Comparison of ENCODE assay signal across 1 cellular context in the genomic region with DNA sequence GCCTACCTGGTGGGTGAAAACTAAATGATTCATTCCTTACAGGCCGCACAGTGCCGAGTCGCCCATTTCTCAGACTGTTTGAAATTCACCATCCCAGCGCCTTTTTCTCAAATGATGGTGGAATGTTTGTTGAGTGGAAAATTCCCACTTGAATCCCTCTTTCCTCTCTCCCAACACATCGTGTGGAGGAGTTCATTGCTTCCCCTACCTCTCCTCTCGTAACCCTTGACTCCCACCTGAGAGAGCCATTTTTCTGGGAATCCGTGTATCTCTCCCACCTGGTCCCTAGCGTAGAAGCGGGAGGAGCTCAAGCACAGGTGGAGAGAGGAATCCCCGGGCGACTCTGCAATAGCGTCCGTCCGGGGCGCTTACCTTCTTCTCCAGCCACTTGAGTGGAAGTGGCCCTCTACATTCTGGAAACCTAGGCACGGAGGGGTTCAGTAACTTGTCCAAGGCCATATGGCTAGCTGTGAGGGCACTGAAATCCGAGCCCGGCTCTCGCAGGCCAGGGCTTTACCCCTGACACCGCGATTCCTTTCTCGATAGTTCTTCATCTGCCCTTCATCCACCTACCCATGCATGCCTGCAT.
TF ChIP-seq lines count a peak whose summit lies in the region.

No MANE protein-coding gene starts in this region.

TF ChIP-seq in GM23338, 12 proteins besides CTCF, POLR2A, EP300 and RAD21 (continued from another document):
- TF ChIP-seq, protein P1, sequence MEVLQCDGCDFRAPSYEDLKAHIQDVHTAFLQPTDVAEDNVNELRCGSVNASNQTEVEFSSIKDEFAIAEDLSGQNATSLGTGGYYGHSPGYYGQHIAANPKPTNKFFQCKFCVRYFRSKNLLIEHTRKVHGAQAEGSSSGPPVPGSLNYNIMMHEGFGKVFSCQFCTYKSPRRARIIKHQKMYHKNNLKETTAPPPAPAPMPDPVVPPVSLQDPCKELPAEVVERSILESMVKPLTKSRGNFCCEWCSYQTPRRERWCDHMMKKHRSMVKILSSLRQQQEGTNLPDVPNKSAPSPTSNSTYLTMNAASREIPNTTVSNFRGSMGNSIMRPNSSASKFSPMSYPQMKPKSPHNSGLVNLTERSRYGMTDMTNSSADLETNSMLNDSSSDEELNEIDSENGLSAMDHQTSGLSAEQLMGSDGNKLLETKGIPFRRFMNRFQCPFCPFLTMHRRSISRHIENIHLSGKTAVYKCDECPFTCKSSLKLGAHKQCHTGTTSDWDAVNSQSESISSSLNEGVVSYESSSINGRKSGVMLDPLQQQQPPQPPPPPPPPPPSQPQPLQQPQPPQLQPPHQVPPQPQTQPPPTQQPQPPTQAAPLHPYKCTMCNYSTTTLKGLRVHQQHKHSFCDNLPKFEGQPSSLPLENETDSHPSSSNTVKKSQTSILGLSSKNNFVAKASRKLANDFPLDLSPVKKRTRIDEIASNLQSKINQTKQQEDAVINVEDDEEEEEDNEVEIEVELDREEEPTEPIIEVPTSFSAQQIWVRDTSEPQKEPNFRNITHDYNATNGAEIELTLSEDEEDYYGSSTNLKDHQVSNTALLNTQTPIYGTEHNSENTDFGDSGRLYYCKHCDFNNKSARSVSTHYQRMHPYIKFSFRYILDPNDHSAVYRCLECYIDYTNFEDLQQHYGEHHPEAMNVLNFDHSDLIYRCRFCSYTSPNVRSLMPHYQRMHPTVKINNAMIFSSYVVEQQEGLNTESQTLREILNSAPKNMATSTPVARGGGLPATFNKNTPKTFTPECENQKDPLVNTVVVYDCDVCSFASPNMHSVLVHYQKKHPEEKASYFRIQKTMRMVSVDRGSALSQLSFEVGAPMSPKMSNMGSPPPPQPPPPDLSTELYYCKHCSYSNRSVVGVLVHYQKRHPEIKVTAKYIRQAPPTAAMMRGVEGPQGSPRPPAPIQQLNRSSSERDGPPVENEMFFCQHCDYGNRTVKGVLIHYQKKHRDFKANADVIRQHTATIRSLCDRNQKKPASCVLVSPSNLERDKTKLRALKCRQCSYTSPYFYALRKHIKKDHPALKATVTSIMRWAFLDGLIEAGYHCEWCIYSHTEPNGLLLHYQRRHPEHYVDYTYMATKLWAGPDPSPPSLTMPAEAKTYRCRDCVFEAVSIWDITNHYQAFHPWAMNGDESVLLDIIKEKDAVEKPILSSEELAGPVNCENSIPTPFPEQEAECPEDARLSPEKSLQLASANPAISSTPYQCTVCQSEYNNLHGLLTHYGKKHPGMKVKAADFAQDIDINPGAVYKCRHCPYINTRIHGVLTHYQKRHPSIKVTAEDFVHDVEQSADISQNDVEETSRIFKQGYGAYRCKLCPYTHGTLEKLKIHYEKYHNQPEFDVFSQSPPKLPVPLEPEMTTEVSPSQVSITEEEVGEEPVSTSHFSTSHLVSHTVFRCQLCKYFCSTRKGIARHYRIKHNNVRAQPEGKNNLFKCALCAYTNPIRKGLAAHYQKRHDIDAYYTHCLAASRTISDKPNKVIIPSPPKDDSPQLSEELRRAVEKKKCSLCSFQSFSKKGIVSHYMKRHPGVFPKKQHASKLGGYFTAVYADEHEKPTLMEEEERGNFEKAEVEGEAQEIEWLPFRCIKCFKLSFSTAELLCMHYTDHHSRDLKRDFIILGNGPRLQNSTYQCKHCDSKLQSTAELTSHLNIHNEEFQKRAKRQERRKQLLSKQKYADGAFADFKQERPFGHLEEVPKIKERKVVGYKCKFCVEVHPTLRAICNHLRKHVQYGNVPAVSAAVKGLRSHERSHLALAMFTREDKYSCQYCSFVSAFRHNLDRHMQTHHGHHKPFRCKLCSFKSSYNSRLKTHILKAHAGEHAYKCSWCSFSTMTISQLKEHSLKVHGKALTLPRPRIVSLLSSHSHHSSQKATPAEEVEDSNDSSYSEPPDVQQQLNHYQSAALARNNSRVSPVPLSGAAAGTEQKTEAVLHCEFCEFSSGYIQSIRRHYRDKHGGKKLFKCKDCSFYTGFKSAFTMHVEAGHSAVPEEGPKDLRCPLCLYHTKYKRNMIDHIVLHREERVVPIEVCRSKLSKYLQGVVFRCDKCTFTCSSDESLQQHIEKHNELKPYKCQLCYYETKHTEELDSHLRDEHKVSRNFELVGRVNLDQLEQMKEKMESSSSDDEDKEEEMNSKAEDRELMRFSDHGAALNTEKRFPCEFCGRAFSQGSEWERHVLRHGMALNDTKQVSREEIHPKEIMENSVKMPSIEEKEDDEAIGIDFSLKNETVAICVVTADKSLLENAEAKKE (CRISPR knock-in tag; IDR thresholded peaks at IDR 0.05): no peak
- TF ChIP-seq REST (IDR thresholded peaks at IDR 0.05; ENCODE audit: unreplicated experiment): no peak
- TF ChIP-seq EZH2phosphoT487 (IDR thresholded peaks at IDR 0.05; ENCODE audit: unreplicated experiment): no peak
- TF ChIP-seq ZNF114 (CRISPR knock-in tag; IDR thresholded peaks at IDR 0.05): no peak
- no peak for TF ChIP-seq STAT1 (IDR thresholded peaks at IDR 0.05; ENCODE audit: unreplicated experiment)
- TF ChIP-seq ZNF331 (CRISPR knock-in tag; IDR thresholded peaks at IDR 0.05; ENCODE audit: low read depth): no peak
